1 cellular context compared by ENCODE assay signal in the genomic region with DNA sequence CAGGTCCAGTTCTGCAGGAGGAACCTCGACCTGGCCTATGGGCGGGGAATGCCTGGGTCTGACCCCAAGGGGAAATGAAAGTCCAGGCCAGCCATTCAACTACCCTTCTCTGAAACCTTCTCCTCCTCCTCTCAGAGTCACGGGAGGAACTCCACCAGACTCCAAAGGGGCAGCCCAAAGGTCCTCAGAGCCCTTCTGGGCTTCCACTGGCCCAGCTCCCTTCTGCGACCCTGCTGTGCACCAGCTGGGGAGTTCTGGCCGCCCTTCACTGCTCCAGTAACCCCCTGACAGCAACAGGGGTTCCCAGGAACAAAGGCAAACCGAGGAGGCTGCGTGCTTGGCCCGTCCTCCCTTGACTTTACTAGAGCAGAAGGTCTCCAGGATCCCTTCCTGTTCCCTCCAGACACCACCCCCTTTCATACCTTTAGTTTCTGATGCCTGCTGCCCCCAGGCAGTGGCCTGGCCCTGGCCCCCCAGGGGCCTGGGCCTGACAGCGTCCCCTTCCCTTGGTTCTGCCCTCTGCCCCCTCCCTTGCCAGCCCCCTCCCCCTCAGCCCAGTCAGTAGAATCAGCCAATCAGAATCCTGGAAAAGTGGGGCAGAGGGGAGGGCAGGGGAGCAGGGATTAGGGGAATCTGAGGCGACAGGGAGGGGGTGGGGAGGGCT.
TF ChIP-seq lines count a peak whose summit lies in the region.

No MANE protein-coding gene starts in this region.

TF ChIP-seq in HepG2, 621 proteins besides CTCF, POLR2A, EP300 and RAD21:
- TF ChIP-seq RBFOX2 (IDR thresholded peaks at IDR 0.05; ENCODE audit: low read depth, low read length) (no peak), PAF1 (CRISPR knock-in tag; IDR thresholded peaks at IDR 0.05) (no peak), ZNF326 (CRISPR knock-in tag; IDR thresholded peaks at IDR 0.05; ENCODE audit: borderline replicate concordance) (no peak), RBM39 (IDR thresholded peaks at IDR 0.05; ENCODE audit: low read depth, low read length, poor library complexity, severe bottlenecking) (no peak)
- TF ChIP-seq, protein P1, sequence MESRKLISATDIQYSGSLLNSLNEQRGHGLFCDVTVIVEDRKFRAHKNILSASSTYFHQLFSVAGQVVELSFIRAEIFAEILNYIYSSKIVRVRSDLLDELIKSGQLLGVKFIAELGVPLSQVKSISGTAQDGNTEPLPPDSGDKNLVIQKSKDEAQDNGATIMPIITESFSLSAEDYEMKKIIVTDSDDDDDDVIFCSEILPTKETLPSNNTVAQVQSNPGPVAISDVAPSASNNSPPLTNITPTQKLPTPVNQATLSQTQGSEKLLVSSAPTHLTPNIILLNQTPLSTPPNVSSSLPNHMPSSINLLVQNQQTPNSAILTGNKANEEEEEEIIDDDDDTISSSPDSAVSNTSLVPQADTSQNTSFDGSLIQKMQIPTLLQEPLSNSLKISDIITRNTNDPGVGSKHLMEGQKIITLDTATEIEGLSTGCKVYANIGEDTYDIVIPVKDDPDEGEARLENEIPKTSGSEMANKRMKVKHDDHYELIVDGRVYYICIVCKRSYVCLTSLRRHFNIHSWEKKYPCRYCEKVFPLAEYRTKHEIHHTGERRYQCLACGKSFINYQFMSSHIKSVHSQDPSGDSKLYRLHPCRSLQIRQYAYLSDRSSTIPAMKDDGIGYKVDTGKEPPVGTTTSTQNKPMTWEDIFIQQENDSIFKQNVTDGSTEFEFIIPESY (CRISPR knock-in tag; IDR thresholded peaks at IDR 0.05), result no peak
- TF ChIP-seq, protein P2, sequence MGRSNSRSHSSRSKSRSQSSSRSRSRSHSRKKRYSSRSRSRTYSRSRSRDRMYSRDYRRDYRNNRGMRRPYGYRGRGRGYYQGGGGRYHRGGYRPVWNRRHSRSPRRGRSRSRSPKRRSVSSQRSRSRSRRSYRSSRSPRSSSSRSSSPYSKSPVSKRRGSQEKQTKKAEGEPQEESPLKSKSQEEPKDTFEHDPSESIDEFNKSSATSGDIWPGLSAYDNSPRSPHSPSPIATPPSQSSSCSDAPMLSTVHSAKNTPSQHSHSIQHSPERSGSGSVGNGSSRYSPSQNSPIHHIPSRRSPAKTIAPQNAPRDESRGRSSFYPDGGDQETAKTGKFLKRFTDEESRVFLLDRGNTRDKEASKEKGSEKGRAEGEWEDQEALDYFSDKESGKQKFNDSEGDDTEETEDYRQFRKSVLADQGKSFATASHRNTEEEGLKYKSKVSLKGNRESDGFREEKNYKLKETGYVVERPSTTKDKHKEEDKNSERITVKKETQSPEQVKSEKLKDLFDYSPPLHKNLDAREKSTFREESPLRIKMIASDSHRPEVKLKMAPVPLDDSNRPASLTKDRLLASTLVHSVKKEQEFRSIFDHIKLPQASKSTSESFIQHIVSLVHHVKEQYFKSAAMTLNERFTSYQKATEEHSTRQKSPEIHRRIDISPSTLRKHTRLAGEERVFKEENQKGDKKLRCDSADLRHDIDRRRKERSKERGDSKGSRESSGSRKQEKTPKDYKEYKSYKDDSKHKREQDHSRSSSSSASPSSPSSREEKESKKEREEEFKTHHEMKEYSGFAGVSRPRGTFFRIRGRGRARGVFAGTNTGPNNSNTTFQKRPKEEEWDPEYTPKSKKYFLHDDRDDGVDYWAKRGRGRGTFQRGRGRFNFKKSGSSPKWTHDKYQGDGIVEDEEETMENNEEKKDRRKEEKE (IDR thresholded peaks at IDR 0.05), result no peak
- TF ChIP-seq, protein P3, sequence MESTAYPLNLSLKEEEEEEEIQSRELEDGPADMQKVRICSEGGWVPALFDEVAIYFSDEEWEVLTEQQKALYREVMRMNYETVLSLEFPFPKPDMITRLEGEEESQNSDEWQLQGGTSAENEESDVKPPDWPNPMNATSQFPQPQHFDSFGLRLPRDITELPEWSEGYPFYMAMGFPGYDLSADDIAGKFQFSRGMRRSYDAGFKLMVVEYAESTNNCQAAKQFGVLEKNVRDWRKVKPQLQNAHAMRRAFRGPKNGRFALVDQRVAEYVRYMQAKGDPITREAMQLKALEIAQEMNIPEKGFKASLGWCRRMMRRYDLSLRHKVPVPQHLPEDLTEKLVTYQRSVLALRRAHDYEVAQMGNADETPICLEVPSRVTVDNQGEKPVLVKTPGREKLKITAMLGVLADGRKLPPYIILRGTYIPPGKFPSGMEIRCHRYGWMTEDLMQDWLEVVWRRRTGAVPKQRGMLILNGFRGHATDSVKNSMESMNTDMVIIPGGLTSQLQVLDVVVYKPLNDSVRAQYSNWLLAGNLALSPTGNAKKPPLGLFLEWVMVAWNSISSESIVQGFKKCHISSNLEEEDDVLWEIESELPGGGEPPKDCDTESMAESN (CRISPR knock-in tag; conservative IDR thresholded peaks at IDR 0.05), result no peak
